In genomic region chr5:172921906-172922305, GRCh38 we compare ENCODE assay signal across 22 cellular contexts.
"Had no signal": no experiment of that assay in that cellular context is flagged by ENCODE, and none has a peak within 500 bp of the region (broad histone marks: within the 10 kb centered on the region; RNA-seq: fewer than 3 reads in every experiment).

No MANE protein-coding gene starts in this region.

- H3K27ac Mint-ChIP-seq: activated CD4-positive, alpha-beta memory T cell treated with anti-CD3 and anti-CD28 coated beads, Interleukin-2, amount 10 ng/mL, durations not matched to agents 7 days and 5 days; activated CD8-positive, alpha-beta memory T cell treated with anti-CD3 and anti-CD28 coated beads, Interleukin-2, amount 10 ng/mL, durations not matched to agents 7 days and 5 days; T-helper 2 cell treated with Interferon-gamma antibody and Interleukin-4, amounts not matched to agents 5 μg/mL and 100 μg/mL, for 36 hours had no signal

- H3K9me3 ChIP-seq: breast epithelium, lower lobe of right lung, spleen, tibial nerve, uterus had no signal

- H3K27me3 Mint-ChIP-seq: activated CD4-positive, alpha-beta memory T cell treated with anti-CD3 and anti-CD28 coated beads, Interleukin-2, amount 10 ng/mL, durations not matched to agents 7 days and 5 days; activated CD8-positive, alpha-beta memory T cell treated with anti-CD3 and anti-CD28 coated beads, Interleukin-2, amount 10 ng/mL, durations not matched to agents 7 days and 5 days had no signal

- H3K27me3 ChIP-seq: breast epithelium, spleen, tibial nerve, uterus had no signal

- H3K9me3 Mint-ChIP-seq: activated CD4-positive, alpha-beta memory T cell treated with anti-CD3 and anti-CD28 coated beads, Interleukin-2, amount 10 ng/mL, durations not matched to agents 7 days and 5 days; mesothelial cell of epicardium; nephron progenitor cell; T-helper 2 cell treated with Interferon-gamma antibody and Interleukin-4, amounts not matched to agents 5 μg/mL and 100 μg/mL, for 36 hours had no signal

- H3K4me3 ChIP-seq: breast epithelium, lower lobe of right lung, spleen, tibial nerve, uterus had no signal

- H3K4me3 Mint-ChIP-seq: activated CD4-positive, alpha-beta memory T cell treated with anti-CD3 and anti-CD28 coated beads, Interleukin-2, amount 10 ng/mL, durations not matched to agents 7 days and 5 days; activated CD8-positive, alpha-beta memory T cell treated with anti-CD3 and anti-CD28 coated beads, Interleukin-2, amount 10 ng/mL, durations not matched to agents 7 days and 5 days; mesothelial cell of epicardium; nephron progenitor cell; T-helper 2 cell treated with Interferon-gamma antibody and Interleukin-4, amounts not matched to agents 5 μg/mL and 100 μg/mL, for 36 hours had no signal

- H3K27ac ChIP-seq: breast epithelium, lower lobe of right lung, spleen, tibial nerve had no signal

- H3K36me3 Mint-ChIP-seq: activated CD8-positive, alpha-beta memory T cell treated with anti-CD3 and anti-CD28 coated beads, Interleukin-2, amount 10 ng/mL, durations not matched to agents 7 days and 5 days had no signal

- H3K4me1 ChIP-seq: breast epithelium, uterus had no signal

- H3K4me1 Mint-ChIP-seq: activated CD4-positive, alpha-beta memory T cell treated with anti-CD3 and anti-CD28 coated beads, Interleukin-2, amount 10 ng/mL, durations not matched to agents 7 days and 5 days had no signal

- H3K36me3 ChIP-seq: breast epithelium, uterus had no signal

- DNase-seq: activated CD4-positive, alpha-beta memory T cell treated with anti-CD3 and anti-CD28 coated beads, Interleukin-2, amount 10 ng/mL, durations not matched to agents 7 days and 5 days; activated CD4-positive, alpha-beta T cell treated with anti-CD3 and anti-CD28 coated beads for 4 hours; activated CD8-positive, alpha-beta memory T cell treated with anti-CD3 and anti-CD28 coated beads, Interleukin-2, amount 10 ng/mL, durations not matched to agents 7 days and 5 days; activated naive CD4-positive, alpha-beta T cell; anterior cingulate cortex; dermis blood vessel endothelial cell; effector memory CD4-positive, alpha-beta T cell; foreskin fibroblast; hippocampal formation; islet precursor cell; left colon; lower lobe of right lung; nephron progenitor cell; nucleus accumbens; posterior cingulate gyrus; spleen; stimulated activated naive CD4-positive, alpha-beta T cell treated with Interleukin-2 at 50 U/mL for 16 hours; uterus had no signal

- ATAC-seq: activated CD8-positive, alpha-beta memory T cell treated with anti-CD3 and anti-CD28 coated beads, Interleukin-2, amount 10 ng/mL, durations not matched to agents 7 days and 5 days; left colon; lower lobe of right lung had no signal
